In genomic region chr21:39850333-39850732, GRCh38 we compare ENCODE assay signal across 32 cellular contexts. TPM values are rescaled to one million over a fixed set of nuclear protein-coding genes. Genes with fewer than 3 reads are reported as not detected.
"Had no signal": no experiment of that assay in that cellular context is flagged by ENCODE, and none has a peak within 500 bp of the region (broad histone marks: within the 10 kb centered on the region; RNA-seq: fewer than 3 reads in every experiment).

No MANE protein-coding gene starts in this region.

- H3K4me1 ChIP-seq: ascending aorta, prostate gland, uterus had no signal

- ATAC-seq: activated CD4-positive, alpha-beta T cell treated with anti-CD3 and anti-CD28 coated beads for 36 hours; left colon; naive thymus-derived CD8-positive, alpha-beta T cell; pancreas; stimulated activated memory B cell treated with anti-CD40 and anti-IgM and Interleukin-4, amounts not matched to agents 10 μg/mL and 1 μg/mL and 100 μg/mL, for 72 hours; stimulated activated naive CD8-positive, alpha-beta T cell treated with anti-CD3 and anti-CD28 coated beads, Interleukin-15, amount 100 ng/mL, for 72 hours had no signal

- FAIRE-seq: kidney, pancreas, small intestine had no signal

- H3K36me3 ChIP-seq: adrenal gland, ascending aorta, cardiac muscle cell, pancreas, prostate gland, sigmoid colon, uterus had no signal

- H3K27me3 ChIP-seq: adrenal gland, ascending aorta, cardiac muscle cell, pancreas, sigmoid colon, uterus had no signal

- H3K27ac ChIP-seq: ascending aorta, cardiac muscle cell, coronary artery, dorsolateral prefrontal cortex, pancreas, prostate gland, sigmoid colon, uterus had no signal

- H3K9me3 ChIP-seq: adrenal gland, ascending aorta, pancreas, prostate gland, sigmoid colon, uterus had no signal

- DNase-seq: activated CD4-positive, alpha-beta T cell treated with anti-CD3 and anti-CD28 coated beads for 36 hours; activated CD4-positive, CD25-positive, alpha-beta regulatory T cell; activated effector memory CD4-positive, alpha-beta T cell treated with anti-CD3 and anti-CD28 coated beads, Interleukin-2, amount 50 U/mL, for 16 hours; activated naive CD4-positive, alpha-beta T cell treated with anti-CD3 and anti-CD28 coated beads for 36 hours; activated naive CD8-positive, alpha-beta T cell treated with anti-CD3 and anti-CD28 coated beads for 36 hours; dorsolateral prefrontal cortex; effector memory CD4-positive, alpha-beta T cell; erythroblast; foreskin fibroblast; head of caudate nucleus; hippocampal formation; immature natural killer cell; kidney; left colon; naive thymus-derived CD8-positive, alpha-beta T cell; nucleus accumbens; pancreas; retina; sigmoid colon; small intestine; stimulated activated CD4-positive, alpha-beta T cell treated with anti-CD3 and anti-CD28 coated beads, Interleukin-4, amount 100 ng/mL, for 4 hours; stimulated activated CD8-positive, alpha-beta memory T cell treated with anti-CD3 and anti-CD28 coated beads, Interleukin-4, amount 100 ng/mL, for 48 hours; stimulated activated naive CD8-positive, alpha-beta T cell treated with anti-CD3 and anti-CD28 coated beads, Interleukin-15, amount 100 ng/mL, for 72 hours; substantia nigra; uterus had no signal

- H3K4me3 ChIP-seq: adrenal gland, ascending aorta, cardiac muscle cell, coronary artery, dorsolateral prefrontal cortex, pancreas, prostate gland, sigmoid colon, uterus had no signal

RNA-seq across cellular contexts. Expression of gene PCP4, which starts 16.9 kb away (rescaled TPM):
- total RNA-seq: activated CD4-positive, alpha-beta T cell treated with anti-CD3 and anti-CD28 coated beads for 36 hours; activated naive CD4-positive, alpha-beta T cell treated with anti-CD3 and anti-CD28 coated beads for 36 hours; activated naive CD8-positive, alpha-beta T cell treated with anti-CD3 and anti-CD28 coated beads for 36 hours; activated T-helper 1 cell treated with anti-CD3 and anti-CD28 coated beads, Interleukin-12 subunit alpha, Interleukin-12 subunit beta, Interleukin-2, Interleukin-4 antibody, amounts not matched to agents 30 ng/mL and 10 ng/mL and 1 ng/mL, durations not matched to agents 14 hours and 24 hours and 36 hours; ascending aorta; cardiac muscle cell; naive thymus-derived CD8-positive, alpha-beta T cell had no signal
- polyA plus RNA-seq: immature natural killer cell; naive thymus-derived CD8-positive, alpha-beta T cell had no signal
